Comparison of ENCODE assay signal across 12 cellular contexts in genomic region chr19:12868540-12869112, GRCh38. TPM values are rescaled to one million over a fixed set of nuclear protein-coding genes. Genes with fewer than 3 reads are reported as not detected.
A peak's percentile ranks its signal among the peaks of the same experiment; 100 is the strongest.
DNase-seq lines count a peak whose midpoint lies in the region; ATAC-seq and TF ChIP-seq lines count a peak whose summit lies in the region.
"Had no signal": no experiment of that assay in that cellular context is flagged by ENCODE, and none has a peak within 500 bp of the region (broad histone marks: within the 10 kb centered on the region; RNA-seq: fewer than 3 reads in every experiment).

No MANE protein-coding gene starts in this region.

- no peak for DNase-seq in CD4-positive, alpha-beta T cell
- DNase-seq in GM23338 (ENCODE audit: low spot score): peak; percentile 71
- DNase-seq in dermis blood vessel endothelial cell: peak; percentile 29
- no peak for DNase-seq in NCI-H510A (lab: John Stamatoyannopoulos, UW)
- DNase-seq: DMS79 treated with DMSO at 0.1 percent for 48 hours, KG1, NCI-H748 treated with DMSO at 0.1 percent for 48 hours, occipital lobe had no signal

- no peak overlapping the region for H3K27ac Mint-ChIP-seq in CD4-positive, alpha-beta T cell
- peak overlapping the region; percentile 57; the same call in 1 of the 2 replicates for H3K27ac Mint-ChIP-seq in GM23338
- H3K27ac Mint-ChIP-seq in stimulated activated memory B cell treated with anti-CD40 and anti-IgM and Interleukin-4, amounts not matched to agents 10 μg/mL and 1 μg/mL and 100 μg/mL, for 72 hours: no peak overlapping the region
- H3K27ac Mint-ChIP-seq: activated naive CD4-positive, alpha-beta T cell treated with anti-CD3 and anti-CD28 coated beads, Interleukin-2, amount 50 U/mL, for 24 hours had no signal

- H3K9me3 Mint-ChIP-seq in CD4-positive, alpha-beta T cell: peaks cover 5% of the 10 kb centered on the region
- H3K9me3 Mint-ChIP-seq in GM23338: peaks cover 13% of the 10 kb centered on the region
- H3K9me3 Mint-ChIP-seq in stimulated activated memory B cell treated with anti-CD40 and anti-IgM and Interleukin-4, amounts not matched to agents 10 μg/mL and 1 μg/mL and 100 μg/mL, for 72 hours: peaks cover 8% of the 10 kb centered on the region

- intact Hi-C loops in CD4-positive, alpha-beta T cell (cut with DNase I, micrococcal nuclease): no loop called here

- H3K4me1 ChIP-seq in GM23338 (ENCODE audit: insufficient read depth): peaks cover 21% of the 10 kb centered on the region

- H3K4me1 Mint-ChIP-seq in CD4-positive, alpha-beta T cell (ENCODE audit: low read depth): peaks cover 15% of the 10 kb centered on the region
- H3K4me1 Mint-ChIP-seq in GM23338: peaks cover 27% of the 10 kb centered on the region
- peaks cover 12% of the 10 kb centered on the region for H3K4me1 Mint-ChIP-seq in stimulated activated memory B cell treated with anti-CD40 and anti-IgM and Interleukin-4, amounts not matched to agents 10 μg/mL and 1 μg/mL and 100 μg/mL, for 72 hours

- ATAC-seq in CD4-positive, alpha-beta T cell (ENCODE audit: poor library complexity): no peak
- ATAC-seq in GM23338 (peak; percentile 19), GM18909 (IDR thresholded peaks at IDR 0.05; ENCODE audit: poor library complexity, unreplicated experiment) (no peak)
- no peak for ATAC-seq in stimulated activated memory B cell treated with anti-CD40 and anti-IgM and Interleukin-4, amounts not matched to agents 10 μg/mL and 1 μg/mL and 100 μg/mL, for 72 hours

- CTCF ChIA-PET in CD4-positive, alpha-beta T cell (lab: Charles Lee): no interaction called here

- H2AFZ ChIP-seq in GM23338: no peak overlapping the region

- H3K4me3 ChIP-seq in GM23338: peak overlapping the region; percentile 74; the same call in 1 of the 2 replicates

- H4K20me1 ChIP-seq in GM23338 (replicated peaks; ENCODE audit: insufficient read depth): no peaks in the 10 kb centered on the region; the same call in 1 of the 2 replicates

- no peaks in the 10 kb centered on the region for H3K9me3 ChIP-seq in CD4-positive, alpha-beta T cell (ENCODE audit: control insufficient read depth, low read length)

- H3K4me3 Mint-ChIP-seq in CD4-positive, alpha-beta T cell: peak overlapping the region; percentile 31
- peak overlapping the region; percentile 75; the same call in 1 of the 3 replicates for H3K4me3 Mint-ChIP-seq in GM23338
- no peak overlapping the region for H3K4me3 Mint-ChIP-seq in stimulated activated memory B cell treated with anti-CD40 and anti-IgM and Interleukin-4, amounts not matched to agents 10 μg/mL and 1 μg/mL and 100 μg/mL, for 72 hours

- H3K27me3 Mint-ChIP-seq in CD4-positive, alpha-beta T cell: peaks cover 7% of the 10 kb centered on the region
- H3K27me3 Mint-ChIP-seq in GM23338 (ENCODE audit: insufficient read depth, low read depth, poor library complexity): peaks cover 11% of the 10 kb centered on the region
- H3K27me3 Mint-ChIP-seq in stimulated activated memory B cell treated with anti-CD40 and anti-IgM and Interleukin-4, amounts not matched to agents 10 μg/mL and 1 μg/mL and 100 μg/mL, for 72 hours: peaks cover 23% of the 10 kb centered on the region
- H3K27me3 Mint-ChIP-seq: activated naive CD4-positive, alpha-beta T cell treated with anti-CD3 and anti-CD28 coated beads, Interleukin-2, amount 50 U/mL, for 24 hours had no signal

- TF ChIP-seq CTCF in CD4-positive, alpha-beta T cell (IDR thresholded peaks at IDR 0.05): no peak
- TF ChIP-seq CTCF in GM23338 (conservative IDR thresholded peaks at IDR 0.05; ENCODE audit: low read depth in 2 of 2): no peak

- POLR2A ChIA-PET in CD4-positive, alpha-beta T cell (lab: Charles Lee): no interaction called here

- no peaks in the 10 kb centered on the region for H3K36me3 ChIP-seq in GM23338 (ENCODE audit: insufficient read depth)

- H3K4me2 ChIP-seq in GM23338: no peak overlapping the region

- H3F3A ChIP-seq in GM23338 (replicated peaks; ENCODE audit: low read depth): peaks cover 24% of the 10 kb centered on the region

- no peak overlapping the region for H3K27ac ChIP-seq in CD4-positive, alpha-beta T cell (ENCODE audit: low read depth, low read length)
- no peak overlapping the region for H3K27ac ChIP-seq in GM23338 (ENCODE audit: low read depth)

- no peaks in the 10 kb centered on the region for H3K27me3 ChIP-seq in CD4-positive, alpha-beta T cell (ENCODE audit: control insufficient read depth, insufficient read depth, low read length)
- no peaks in the 10 kb centered on the region for H3K27me3 ChIP-seq in GM23338 (ENCODE audit: insufficient read depth)

- peaks cover 16% of the 10 kb centered on the region for H3K36me3 Mint-ChIP-seq in CD4-positive, alpha-beta T cell (ENCODE audit: low read depth)
- H3K36me3 Mint-ChIP-seq in GM23338 (ENCODE audit: low read depth): peaks cover 38% of the 10 kb centered on the region
- peaks cover 17% of the 10 kb centered on the region for H3K36me3 Mint-ChIP-seq in stimulated activated memory B cell treated with anti-CD40 and anti-IgM and Interleukin-4, amounts not matched to agents 10 μg/mL and 1 μg/mL and 100 μg/mL, for 72 hours

- H3K79me2 ChIP-seq in GM23338 (replicated peaks; ENCODE audit: insufficient read depth): no peaks in the 10 kb centered on the region

- H3K9me2 ChIP-seq in GM23338 (ENCODE audit: insufficient read depth): no peaks in the 10 kb centered on the region

TF ChIP-seq in GM23338, 12 proteins besides CTCF, POLR2A, EP300 and RAD21:
- TF ChIP-seq JUNB (IDR thresholded peaks at IDR 0.05; ENCODE audit: unreplicated experiment): no peak
- TF ChIP-seq NANOG (IDR thresholded peaks at IDR 0.05; ENCODE audit: borderline replicate concordance): no peak
- TF ChIP-seq EZH2phosphoT487 (IDR thresholded peaks at IDR 0.05; ENCODE audit: unreplicated experiment): no peak
- no peak for TF ChIP-seq STAT1 (IDR thresholded peaks at IDR 0.05; ENCODE audit: unreplicated experiment)
- TF ChIP-seq ZNF114 (CRISPR knock-in tag; IDR thresholded peaks at IDR 0.05): no peak
TF ChIP-seq in GM23338: peak in this region for 0.

RNA-seq across cellular contexts. Expression of gene DNASE2, which starts 12.6 kb away (rescaled TPM):
- 10 to 100 TPM; 10.4 to 11.1 TPM for total RNA-seq in CD4-positive, alpha-beta T cell
- total RNA-seq in GM23338 (2014; rRNA removed; shearing (Covaris generic)): 27.3 and 35.0 TPM in 2 replicates
- 15.9 and 17.4 TPM in 2 replicates for polyA plus RNA-seq in GM23338 (2016; fragmentation: Nextera tagmentation; extraction: Ambion mirVana)
- 23.3 and 31.3 TPM in 2 replicates for total RNA-seq in dermis blood vessel endothelial cell

RNA-seq across cellular contexts. Expression of gene KLF1, which starts 18.4 kb away (rescaled TPM):
- not detected for total RNA-seq in CD4-positive, alpha-beta T cell
- total RNA-seq in GM23338 (2014; rRNA removed; shearing (Covaris generic)): 1.1 and 1.4 TPM in 2 replicates
- polyA plus RNA-seq in GM23338 (2016; fragmentation: Nextera tagmentation; extraction: Ambion mirVana): 0.74 and 0.80 TPM in 2 replicates
- total RNA-seq in dermis blood vessel endothelial cell: 0.17 TPM in 1 of 2 replicates, not detected in the other

RNA-seq across cellular contexts. Expression of gene GCDH, which starts 22.3 kb away (rescaled TPM):
- total RNA-seq in CD4-positive, alpha-beta T cell: 10 to 100 TPM; 39.2 to 42.1 TPM
- 73.3 and 99.8 TPM in 2 replicates for total RNA-seq in GM23338 (2014; rRNA removed; shearing (Covaris generic))
- 51.5 and 54.1 TPM in 2 replicates for polyA plus RNA-seq in GM23338 (2016; fragmentation: Nextera tagmentation; extraction: Ambion mirVana)
- 31.5 and 42.4 TPM in 2 replicates for total RNA-seq in dermis blood vessel endothelial cell

RNA-seq across cellular contexts. Expression of gene MAST1, which starts 30.3 kb away (rescaled TPM):
- under 1 TPM; 0.22 to 0.60 TPM for total RNA-seq in CD4-positive, alpha-beta T cell
- total RNA-seq in GM23338 (2014; rRNA removed; shearing (Covaris generic)): 13.4 and 19.9 TPM in 2 replicates
- 8.9 and 13.9 TPM in 2 replicates for polyA plus RNA-seq in GM23338 (2016; fragmentation: Nextera tagmentation; extraction: Ambion mirVana)
- total RNA-seq in dermis blood vessel endothelial cell: 0.17 and 0.51 TPM in 2 replicates

RNA-seq across cellular contexts. Expression of gene RTBDN, which starts 34.2 kb away (rescaled TPM):
- total RNA-seq in CD4-positive, alpha-beta T cell: not detected
- 3.3 and 4.1 TPM in 2 replicates for total RNA-seq in GM23338 (2014; rRNA removed; shearing (Covaris generic))
- 4.4 and 4.6 TPM in 2 replicates for polyA plus RNA-seq in GM23338 (2016; fragmentation: Nextera tagmentation; extraction: Ambion mirVana)
- total RNA-seq in dermis blood vessel endothelial cell: not detected in 2 replicates
- total RNA-seq: urinary bladder had no signal

Comparison
In these comparisons a context has a peak if more than half of its experiments do, and no peak if none do; other contexts are left out.
1. DNase-seq: peak in GM23338 (single experiment) and dermis blood vessel endothelial cell (single experiment); none in CD4-positive, alpha-beta T cell (0 of 10) and NCI-H510A (single experiment).